ENCODE assay signal across 9 cellular contexts in the genomic region with DNA sequence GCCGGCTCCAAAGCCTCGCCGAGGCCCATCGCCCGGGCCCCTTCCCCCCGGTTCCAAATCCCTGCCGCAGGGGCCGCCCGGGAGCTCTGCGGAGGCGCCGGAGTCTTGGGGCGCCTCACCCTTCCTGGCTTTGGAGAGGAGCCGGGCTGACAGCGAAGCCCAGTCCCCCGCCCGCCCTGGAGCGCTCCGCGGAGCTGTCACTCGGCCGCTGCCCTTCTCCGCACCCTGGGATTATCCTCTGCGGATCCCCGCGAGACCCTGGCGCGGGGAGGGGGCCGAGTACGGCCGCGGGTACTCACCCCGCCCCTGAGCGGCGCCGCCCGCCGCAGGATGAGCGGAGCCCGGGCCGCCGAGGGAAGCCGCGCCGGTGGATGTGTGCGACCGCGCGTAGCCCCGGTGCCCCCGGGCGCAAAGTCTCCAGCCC. TPM values are rescaled to one million over a fixed set of nuclear protein-coding genes. Genes with fewer than 3 reads are reported as not detected.
DNase-seq lines count a peak whose midpoint lies in the region; ATAC-seq and TF ChIP-seq lines count a peak whose summit lies in the region.
"Had no signal": no experiment of that assay in that cellular context is flagged by ENCODE, and none has a peak within 500 bp of the region (broad histone marks: within the 10 kb centered on the region; RNA-seq: fewer than 3 reads in every experiment).

No MANE protein-coding gene starts in this region.

- H3K9ac ChIP-seq in trophoblast cell (ENCODE audit: low read length), result no peak overlapping the region

- H4K91ac ChIP-seq in trophoblast cell (ENCODE audit: low read depth, low read length), result no peak overlapping the region

- H4K8ac ChIP-seq in trophoblast cell (ENCODE audit: low read depth, low read length), result no peak overlapping the region

- no peak overlapping the region for H3K14ac ChIP-seq in trophoblast cell (ENCODE audit: low read length)

- peaks cover 6% of the 10 kb centered on the region for H3K9me3 ChIP-seq in trophoblast cell (ENCODE audit: insufficient read depth, low read depth, low read length)
- H3K9me3 ChIP-seq: right lobe of liver had no signal

- WGBS in trophoblast cell (ENCODE audit: extremely low coverage, insufficient coverage, insufficient read length), result no CpG with 5 or more reads among the region's 52 CpGs

- peak overlapping the region; percentile 64 for H3K4me3 ChIP-seq in trophoblast cell (ENCODE audit: low read depth, low read length)

- no peak overlapping the region for H3K27ac ChIP-seq in trophoblast cell (ENCODE audit: low read depth, low read length)
- H3K27ac ChIP-seq: right lobe of liver had no signal

- no peak overlapping the region for H4K12ac ChIP-seq in trophoblast cell (ENCODE audit: low read depth, low read length)

- peak overlapping the region; percentile 100 for H3K4me2 ChIP-seq in trophoblast cell (ENCODE audit: low read length)

- no peak overlapping the region for H2AK5ac ChIP-seq in trophoblast cell (ENCODE audit: low read length)

- no peak overlapping the region for H2BK12ac ChIP-seq in trophoblast cell (ENCODE audit: low read length)

- in situ Hi-C loops in GM13977 (cut with MboI; ENCODE audit: low pct_unique_long_range_greater_than_20kb, low sequenced_read_pairs, unreplicated experiment), result no loop called here

- H3K4me1 ChIP-seq in trophoblast cell (ENCODE audit: control insufficient read depth in 1 of 2, insufficient read depth in 2 of 2, low read length in 2 of 2), result peaks cover 5 to 9% of the 10 kb centered on the region in 2 experiments

- peaks cover 34% of the 10 kb centered on the region for H3K27me3 ChIP-seq in trophoblast cell (ENCODE audit: insufficient read depth, low read length)

- H2AFZ ChIP-seq in trophoblast cell (ENCODE audit: insufficient read depth, low read length, poor library complexity), result peak overlapping the region; percentile 85

- ATAC-seq in GM21360 (IDR thresholded peaks at IDR 0.05; ENCODE audit: unreplicated experiment) (no peak), HG03196 (IDR thresholded peaks at IDR 0.05; ENCODE audit: unreplicated experiment) (no peak)

- no peak for TF ChIP-seq CTCF in GM13977 (IDR thresholded peaks at IDR 0.05; ENCODE audit: extremely low read depth, insufficient read depth, missing control alignments)

- peak; percentile 48 for DNase-seq in GM13977 (ENCODE audit: low spot score)
- DNase-seq in NCI-H526 (lab: John Stamatoyannopoulos, UW), result peak; percentile 36 to 75
- DNase-seq in fibroblast of peridontal ligament (ENCODE audit: extremely low read depth), result peak; percentile 1
- DNase-seq in trophoblast cell, result peak in 1 of 2 donors; percentile 7
- no peak for DNase-seq in GOT3 (lab: John Stamatoyannopoulos, UW)
- DNase-seq in NCI-H128 (lab: John Stamatoyannopoulos, UW; ENCODE audit: unreplicated experiment), result no peak

- no peak overlapping the region for H3K23ac ChIP-seq in trophoblast cell (ENCODE audit: low read length)

- H2BK5ac ChIP-seq in trophoblast cell (ENCODE audit: low read depth, low read length, poor library complexity), result no peak overlapping the region

- H3K79me1 ChIP-seq in trophoblast cell (ENCODE audit: low read length), result no peaks in the 10 kb centered on the region

- no peaks in the 10 kb centered on the region for H3K36me3 ChIP-seq in trophoblast cell (ENCODE audit: control insufficient read depth in 1 of 2, insufficient read depth in 2 of 2, low read length in 2 of 2)
- H3K36me3 ChIP-seq: right lobe of liver had no signal

- H3K79me2 ChIP-seq in trophoblast cell (ENCODE audit: control insufficient read depth, insufficient read depth, low read length, poor library complexity), result no peaks in the 10 kb centered on the region

- H3K18ac ChIP-seq in trophoblast cell (ENCODE audit: low read length), result no peak overlapping the region

- no peak overlapping the region for H2BK120ac ChIP-seq in trophoblast cell (ENCODE audit: insufficient read depth, low read length, poor library complexity)

- H3K4ac ChIP-seq in trophoblast cell (ENCODE audit: low read depth, low read length), result no peak overlapping the region

RNA-seq across cellular contexts. Expression of a gene that starts 0.3 kb away (rescaled TPM):
- polyA plus RNA-seq in trophoblast cell (2013), result 0.44 and 0.64 TPM in 2 replicates

Comparison
In these comparisons a context has a peak if more than half of its experiments do, and no peak if none do; other contexts are left out.
1. DNase-seq: peak in GM13977 (single experiment), NCI-H526 (2 of 2) and fibroblast of peridontal ligament (single experiment); none in GOT3 (single experiment) and NCI-H128 (single experiment).